9 cellular contexts compared by ENCODE assay signal in genomic region chr16:18799500-18799899, GRCh38. TPM values are rescaled to one million over a fixed set of nuclear protein-coding genes. Genes with fewer than 3 reads are reported as not detected.
DNase-seq lines count a peak whose midpoint lies in the region; ATAC-seq and TF ChIP-seq lines count a peak whose summit lies in the region.
"Had no signal": no experiment of that assay in that cellular context is flagged by ENCODE, and none has a peak within 500 bp of the region (broad histone marks: within the 10 kb centered on the region; RNA-seq: fewer than 3 reads in every experiment).

No MANE protein-coding gene starts in this region.

- H3K27ac ChIP-seq in C4-2B = peak overlapping the region; percentile 91; the same call in 1 of the 2 replicates
- H3K27ac ChIP-seq in Karpas-422 (ENCODE audit: low read length) = no peak overlapping the region
- H3K27ac ChIP-seq in mammary epithelial cell (ENCODE audit: insufficient read depth, low read depth, low read length) = peak overlapping the region; percentile 34

- ATAC-seq in naive B cell (ENCODE audit: low read depth in 2 of 2) = no peak

- H3K9ac ChIP-seq in Karpas-422 (ENCODE audit: low read length) (peak overlapping the region; percentile 92), mammary epithelial cell (ENCODE audit: insufficient read depth, low read length) (peak overlapping the region; percentile 91)

- H3K27me3 ChIP-seq in Karpas-422 (ENCODE audit: low read length) (no peaks in the 10 kb centered on the region), mammary epithelial cell (ENCODE audit: insufficient read depth, low read length) (no peaks in the 10 kb centered on the region)

- DNase-seq in Karpas-422 (no peak), mammary epithelial cell (no peak), naive B cell (no peak), iPS-NIHi7 (ENCODE audit: extremely low spot score) (no peak), NCI-H1092 (lab: John Stamatoyannopoulos, UW) (no peak), NCI-H1694 (lab: John Stamatoyannopoulos, UW) (no peak)
- no peak for DNase-seq in central memory CD4-positive, alpha-beta T cell
- DNase-seq: NCI-H510A treated with DMSO at 0.1 percent for 48 hours had no signal

- H3K4me3 Mint-ChIP-seq in naive B cell = peak overlapping the region; percentile 35 to 99 (median 96)

- H3K4me3 ChIP-seq in Karpas-422 (ENCODE audit: low read length) = peak overlapping the region; percentile 92
- peak overlapping the region; percentile 83 to 97 (median 95) for H3K4me3 ChIP-seq in mammary epithelial cell (replicated peaks in 1 of 3; ENCODE audit: insufficient read depth in 1 of 3, low read depth in 2 of 3, low read length in 3 of 3)

- TF ChIP-seq CTCF in C4-2B (conservative IDR thresholded peaks at IDR 0.05) = no peak
- no peak for TF ChIP-seq CTCF in mammary epithelial cell (conservative IDR thresholded peaks at IDR 0.05 in 1 of 2, IDR thresholded peaks at IDR 0.05 in 1 of 2; ENCODE audit: extremely low read depth in 1 of 2, insufficient read depth in 1 of 2, low read depth in 1 of 2, low read length in 2 of 2)

- no peaks in the 10 kb centered on the region for H3K9me3 Mint-ChIP-seq in naive B cell

- H3K4me2 ChIP-seq in Karpas-422 (ENCODE audit: low read depth, low read length, poor library complexity, severe bottlenecking) = peak overlapping the region; percentile 91
- H3K4me2 ChIP-seq in mammary epithelial cell (ENCODE audit: insufficient read depth, low read depth, low read length) = peak overlapping the region; percentile 95

- in situ Hi-C loops in mammary epithelial cell (cut with MboI; ENCODE audit: low sequenced_read_pairs in 2 of 2) = no loop called here

- CTCF ChIA-PET in mammary epithelial cell (lab: Charles Lee; ENCODE audit: low non-redundant PET) = no interaction called here

- peaks cover 27 to 47% (median 27%) of the 10 kb centered on the region in 3 donors for H3K4me1 Mint-ChIP-seq in naive B cell

- no peaks in the 10 kb centered on the region for H3K27me3 Mint-ChIP-seq in naive B cell

- dilution Hi-C loops in mammary epithelial cell (cut with HindIII; ENCODE audit: low sequenced_read_pairs) = loop anchor here (10.0 kb wide), 1 partner anchor 155 kb away; no protein-coding TSS in a partner anchor

- WGBS in mammary epithelial cell (ENCODE audit: low coverage, missing lambda C conversion rate) = 100% methylated on average over 3 of the region's 3 CpGs

- peaks cover 17% of the 10 kb centered on the region for H3K4me1 ChIP-seq in Karpas-422 (ENCODE audit: low read length)
- peaks cover 38% of the 10 kb centered on the region for H3K4me1 ChIP-seq in mammary epithelial cell (ENCODE audit: insufficient read depth, low read length)

- no peaks in the 10 kb centered on the region for H3K9me3 ChIP-seq in Karpas-422 (ENCODE audit: low read length)
- H3K9me3 ChIP-seq in mammary epithelial cell (replicated peaks; ENCODE audit: insufficient read depth, low read length) = no peaks in the 10 kb centered on the region

- intact Hi-C loops in mammary epithelial cell (cut with micrococcal nuclease) = no loop called here

- peak overlapping the region in 1 of 6 donors; percentile 33 for H3K27ac Mint-ChIP-seq in naive B cell

- H3K79me2 ChIP-seq in Karpas-422 (ENCODE audit: low read length) (peaks cover 50% of the 10 kb centered on the region), mammary epithelial cell (ENCODE audit: insufficient read depth, low read length) (peaks cover 71% of the 10 kb centered on the region)

- H3K36me3 ChIP-seq in Karpas-422 (ENCODE audit: insufficient read depth, low read length) = peaks cover 49% of the 10 kb centered on the region
- H3K36me3 ChIP-seq in mammary epithelial cell (ENCODE audit: insufficient read depth, low read length) = peaks cover 18% of the 10 kb centered on the region

- no peaks in the 10 kb centered on the region for H3K9me2 ChIP-seq in Karpas-422 (replicated peaks; ENCODE audit: insufficient read depth, low read length)

- no peak overlapping the region for H2AFZ ChIP-seq in Karpas-422 (ENCODE audit: low read length)
- no peak overlapping the region for H2AFZ ChIP-seq in mammary epithelial cell (ENCODE audit: low read depth, low read length)

- H3K36me3 Mint-ChIP-seq in naive B cell = no peaks in the 10 kb centered on the region

- no TSS peak for BruUV-seq in mammary epithelial cell (replicated peaks; lab: Mats Ljungman, UMichigan)

- peaks cover 22% of the 10 kb centered on the region for H4K20me1 ChIP-seq in Karpas-422 (ENCODE audit: insufficient read depth, low read depth, low read length)
- peaks cover 3% of the 10 kb centered on the region for H4K20me1 ChIP-seq in mammary epithelial cell (ENCODE audit: insufficient read depth, low read length)

RNA-seq across cellular contexts. Expression of gene ARL6IP1, which starts 1.8 kb away (rescaled TPM):
- total RNA-seq in Karpas-422 (2014; rRNA removed; shearing (Covaris generic); ENCODE audit: low replicate concordance) = 120 and 287 TPM in 2 replicates
- 100 to 1,000 TPM in 1 of 2 donors, 10 to 100 TPM in 1; 88.7 to 236 TPM for total RNA-seq in mammary epithelial cell
- polyA plus RNA-seq in mammary epithelial cell (176 TPM), naive B cell (ENCODE audit: low read depth in 6 of 6) (100 to 1,000 TPM; 182 to 283 (median 211) TPM)
- polyA minus RNA-seq in mammary epithelial cell = 220 TPM

RNA-seq across cellular contexts. Expression of gene RPS15A, which starts 9.4 kb away (rescaled TPM):
- total RNA-seq in Karpas-422 (2014; rRNA removed; shearing (Covaris generic); ENCODE audit: low replicate concordance) = 2,194 and 2,892 TPM in 2 replicates
- 1,000 to 10,000 TPM in 1 of 2 donors, 100 to 1,000 TPM in 1; 682 to 1,206 TPM for total RNA-seq in mammary epithelial cell
- polyA plus RNA-seq in mammary epithelial cell (3,814 TPM), naive B cell (ENCODE audit: low read depth in 6 of 6) (1,000 to 10,000 TPM; 1,634 to 3,499 (median 2,919) TPM)
- polyA minus RNA-seq in mammary epithelial cell = 941 TPM
